In the genomic region with DNA sequence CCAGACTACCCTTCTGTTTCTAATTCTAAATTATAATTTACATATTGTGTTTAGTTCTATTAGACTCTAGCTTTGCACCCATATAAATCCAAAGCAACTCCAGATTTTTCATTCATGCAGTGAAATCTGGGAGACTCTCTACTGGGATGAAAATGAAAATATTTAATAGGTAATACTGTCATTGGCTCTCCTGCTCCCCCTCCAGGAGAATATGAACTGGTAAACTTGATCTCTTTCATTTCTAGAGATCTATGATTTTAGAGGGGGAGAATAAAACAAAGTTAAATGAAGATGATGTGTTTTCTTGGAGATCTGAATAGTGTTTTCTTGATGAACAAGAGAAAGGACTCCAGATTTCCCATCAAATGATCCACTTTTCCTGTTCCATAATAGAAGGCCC, we compare ENCODE assay signal across 17 cellular contexts.
A peak's percentile ranks its signal among the peaks of the same experiment; 100 is the strongest.
DNase-seq lines count a peak whose midpoint lies in the region; ATAC-seq, FAIRE-seq and TF ChIP-seq lines count a peak whose summit lies in the region.
"Had no signal": no experiment of that assay in that cellular context is flagged by ENCODE, and none has a peak within 500 bp of the region (broad histone marks: within the 10 kb centered on the region; RNA-seq: fewer than 3 reads in every experiment).

No MANE protein-coding gene starts in this region.

- no peak for TF ChIP-seq RAD21 in A549 (conservative IDR thresholded peaks at IDR 0.05 in 1 of 2, IDR thresholded peaks at IDR 0.05 in 1 of 2)

- no peak overlapping the region for H3K27ac Mint-ChIP-seq in CD4-positive, alpha-beta memory T cell
- H3K27ac Mint-ChIP-seq: immature natural killer cell had no signal

- no peak for FAIRE-seq in A549 (lab: Jason Lieb, UNC)

- TF ChIP-seq CTCF in A549 (IDR thresholded peaks at IDR 0.05), result 0 out of 3 replicates have a peak, but pooled peaks have one; percentile 10
- peak; percentile 18 to 38 (median 34) for TF ChIP-seq CTCF in adrenal gland (IDR thresholded peaks at IDR 0.05)
- TF ChIP-seq CTCF in foreskin keratinocyte (conservative IDR thresholded peaks at IDR 0.05), result peak; percentile 63
- no peak for TF ChIP-seq CTCF in GM20000 (IDR thresholded peaks at IDR 0.05; ENCODE audit: extremely low read depth, missing control alignments)

- H3K27ac ChIP-seq in A549 (no peak overlapping the region), adrenal gland (no peak overlapping the region), foreskin keratinocyte (no peak overlapping the region)
- H3K27ac ChIP-seq in CD4-positive, alpha-beta memory T cell (ENCODE audit: low read depth, low read length), result no peak overlapping the region

- H3K4me2 ChIP-seq in A549, result no peak overlapping the region

- H3K36me3 ChIP-seq in adrenal gland (replicated peaks in 1 of 2), result no peaks in the 10 kb centered on the region
- no peaks in the 10 kb centered on the region for H3K36me3 ChIP-seq in CD4-positive, alpha-beta memory T cell (ENCODE audit: insufficient read depth, low read length)

- no peak overlapping the region for H3K4me3 Mint-ChIP-seq in CD4-positive, alpha-beta memory T cell
- H3K4me3 Mint-ChIP-seq: immature natural killer cell had no signal

- H3K4me1 ChIP-seq in A549 (no peaks in the 10 kb centered on the region), adrenal gland (replicated peaks in 1 of 2) (peaks cover 0 to 7% of the 10 kb centered on the region in 2 donors), foreskin keratinocyte (peaks cover 3% of the 10 kb centered on the region)
- no peaks in the 10 kb centered on the region for H3K4me1 ChIP-seq in CD4-positive, alpha-beta memory T cell (ENCODE audit: insufficient read depth, low read length)

- no peaks in the 10 kb centered on the region for H3K9me3 Mint-ChIP-seq in CD4-positive, alpha-beta memory T cell
- H3K9me3 Mint-ChIP-seq: immature natural killer cell had no signal

- POLR2A ChIA-PET in A549 (lab: Yijun Ruan, JAX), result no interaction called here
- POLR2A ChIA-PET in CD4-positive, alpha-beta memory T cell (lab: Charles Lee; ENCODE audit: partially characterized antibody), result no interaction called here

- no peaks in the 10 kb centered on the region for H3K27me3 ChIP-seq in adrenal gland
- H3K27me3 ChIP-seq in foreskin keratinocyte, result no peaks in the 10 kb centered on the region
- no peaks in the 10 kb centered on the region for H3K27me3 ChIP-seq in CD4-positive, alpha-beta memory T cell (ENCODE audit: insufficient read depth, low read length)

- peaks cover 7 to 9% of the 10 kb centered on the region in 2 donors for H3K27me3 Mint-ChIP-seq in CD4-positive, alpha-beta memory T cell

- no peaks in the 10 kb centered on the region for H3K36me3 Mint-ChIP-seq in CD4-positive, alpha-beta memory T cell
- H3K36me3 Mint-ChIP-seq: immature natural killer cell had no signal

- ATAC-seq in A549 (no peak), foreskin keratinocyte (no peak), HG02981 (IDR thresholded peaks at IDR 0.05; ENCODE audit: unreplicated experiment) (no peak)

- no peaks in the 10 kb centered on the region for H3K4me1 Mint-ChIP-seq in CD4-positive, alpha-beta memory T cell

- CTCF ChIA-PET in A549 (lab: Yijun Ruan, JAX), result interaction anchor here (0.6 to 4.3 kb wide), 5 partner anchors 8 to 21 kb away, joined by 3 to 16 read pairs (median 3); no protein-coding TSS in a partner anchor
- CTCF ChIA-PET in CD4-positive, alpha-beta memory T cell (lab: Charles Lee; ENCODE audit: partially characterized antibody), result interaction anchor here (0.7 kb wide), 1 partner anchor 610 kb away, joined by 3 read pairs; no protein-coding TSS in a partner anchor

- intact Hi-C loops in adrenal gland (cut with DNase I), result no loop called here
- intact Hi-C loops in CD4-positive, alpha-beta memory T cell (cut with micrococcal nuclease), result no loop called here

- H3K9me3 ChIP-seq in A549 (no peaks in the 10 kb centered on the region), adrenal gland (replicated peaks in 1 of 3) (no peaks in the 10 kb centered on the region)
- no peaks in the 10 kb centered on the region for H3K9me3 ChIP-seq in CD4-positive, alpha-beta memory T cell (ENCODE audit: control insufficient read depth in 1 of 2, low read length in 2 of 2)

- H3K4me3 ChIP-seq in A549 (no peak overlapping the region), adrenal gland (no peak overlapping the region)
- no peak overlapping the region for H3K4me3 ChIP-seq in CD4-positive, alpha-beta memory T cell (ENCODE audit: low read length in 2 of 2)

- DNase-seq in A549 (ENCODE audit: low read depth in 1 of 2, low spot score in 1 of 2) (no peak), HCEC 1CT (peak; percentile 15), adrenal gland (no peak), foreskin keratinocyte (no peak), GM20000 (ENCODE audit: low spot score) (no peak), NOMO-1 (lab: John Stamatoyannopoulos, UW; ENCODE audit: unreplicated experiment in 2 of 2) (no peak)
- no peak for DNase-seq in CD4-positive, alpha-beta memory T cell
- DNase-seq: activated CD4-positive, alpha-beta T cell treated with anti-CD3 and anti-CD28 coated beads, Interleukin-2, amount 50 U/mL, for 1 hour; activated T-cell treated with anti-CD3 and anti-CD28 coated beads, Interleukin-2, amount 50 U/mL, for 48 hours; DMS79 treated with DMSO at 0.1 percent for 48 hours; foreskin melanocyte; NCI-H748 treated with DMSO at 0.1 percent for 48 hours; posterior cingulate gyrus; SHP77 treated with DMSO at 0.1 percent for 48 hours; T-helper 9 cell had no signal

- no peak for TF ChIP-seq EP300 in A549 (IDR thresholded peaks at IDR 0.05)

- TF ChIP-seq POLR2A in A549 (IDR thresholded peaks at IDR 0.05; ENCODE audit: low read length), result no peak
- TF ChIP-seq POLR2A in adrenal gland (IDR thresholded peaks at IDR 0.05), result no peak

TF ChIP-seq in A549, 52 proteins besides CTCF, POLR2A, EP300 and RAD21:
- TF ChIP-seq TP53 (CRISPR knock-in tag; IDR thresholded peaks at IDR 0.05) (no peak), ZFP36 (IDR thresholded peaks at IDR 0.05; ENCODE audit: borderline replicate concordance, partially characterized antibody) (no peak)
